In genomic region chr10:79826131-79826495, GRCh38 we compare ENCODE assay signal across 8 cellular contexts. TPM values are rescaled to one million over a fixed set of nuclear protein-coding genes. Genes with fewer than 3 reads are reported as not detected.
DNase-seq lines count a peak whose midpoint lies in the region; FAIRE-seq and TF ChIP-seq lines count a peak whose summit lies in the region.
"Not testable (repeated sequence)": the region's sequence is repeated elsewhere in the genome, so short reads cannot be mapped to it uniquely, and the experiment has no call there.

No MANE protein-coding gene starts in this region.

- WGBS in H1 (ENCODE audit: extremely low coverage in 1 of 2, insufficient coverage in 1 of 2, insufficient read length in 1 of 2, insufficient replicate concordance in 2 of 2, low coverage in 1 of 2, low lambda C conversion rate in 2 of 2, missing lambda C conversion rate in 1 of 2), 2 experiments = no CpG with 5 or more reads among the region's 44 CpGs

- not testable (repeated sequence) for H3K27me3 Mint-ChIP-seq in HFFc6 (ENCODE audit: insufficient read depth); activated naive CD4-positive, alpha-beta T cell treated with anti-CD3 and anti-CD28 coated beads for 36 hours (ENCODE audit: low read depth); immature natural killer cell (ENCODE audit: low read depth in 3 of 3); nephron (ENCODE audit: low read depth)

- H3K56ac ChIP-seq in H1 (replicated peaks; ENCODE audit: insufficient read length, low read depth, low read length) = not testable (repeated sequence)

- H2BK15ac ChIP-seq in H1 (ENCODE audit: low read length) = not testable (repeated sequence)

- H3K23me2 ChIP-seq in H1 (ENCODE audit: low read depth, low read length) = not testable (repeated sequence)

- peak overlapping the region; percentile 86 for H3K27ac ChIP-seq in RWPE1
- H3K27ac ChIP-seq in H1 (ENCODE audit: low read depth, low read length) = not testable (repeated sequence)

- H3K4me3 Mint-ChIP-seq in HFFc6 (peak overlapping the region; percentile 45), immature natural killer cell (peak overlapping the region; percentile 82 to 89 (median 86)), nephron (peak overlapping the region; percentile 85 to 90 (median 89))
- peak overlapping the region; percentile 77 for H3K4me3 Mint-ChIP-seq in activated naive CD4-positive, alpha-beta T cell treated with anti-CD3 and anti-CD28 coated beads for 36 hours

- not testable (repeated sequence) for H3K9me3 ChIP-seq in BE2C; H1 (ENCODE audit: insufficient read depth in 2 of 2, low read depth in 1 of 2, low read length in 1 of 2)

- not testable (repeated sequence) for H2BK5ac ChIP-seq in H1 (ENCODE audit: low read depth, low read length)

- H4K8ac ChIP-seq in H1 (ENCODE audit: extremely low read depth, insufficient read depth, low read length) = not testable (repeated sequence)

- H3K4me3 ChIP-seq in BE2C (ENCODE audit: low read depth, low read length) = peak overlapping the region; percentile 49
- H3K4me3 ChIP-seq in H1 (ENCODE audit: extremely low read depth in 1 of 4, insufficient read depth in 2 of 4, low read depth in 3 of 4, low read length in 4 of 4) = peak overlapping the region in 2 of 4 experiments; percentile 61 to 77; a peak in 5 of 8 replicates

- H2BK120ac ChIP-seq in H1 (replicated peaks; ENCODE audit: low read depth, low read length) = not testable (repeated sequence)

- not testable (repeated sequence) for H3K9me3 Mint-ChIP-seq in HFFc6; activated naive CD4-positive, alpha-beta T cell treated with anti-CD3 and anti-CD28 coated beads for 36 hours; immature natural killer cell; nephron

- not testable (repeated sequence) for TF ChIP-seq CTCF in BE2C (IDR thresholded peaks at IDR 0.05; ENCODE audit: low read depth, low read length); HFFc6 (IDR thresholded peaks at IDR 0.05); RWPE1 (conservative IDR thresholded peaks at IDR 0.05; ENCODE audit: low read depth); H1 (IDR thresholded peaks at IDR 0.05; ENCODE audit: control extremely low read depth in 1 of 3, insufficient read depth in 1 of 3, low read depth in 1 of 3, low read length in 3 of 3); nephron (IDR thresholded peaks at IDR 0.05; ENCODE audit: unreplicated experiment in 3 of 3)

- not testable (repeated sequence) for H4K5ac ChIP-seq in H1 (ENCODE audit: insufficient read length, low read depth, low read length)

- CTCF ChIA-PET in RWPE1 (lab: Yijun Ruan, JAX); activated naive CD4-positive, alpha-beta T cell treated with anti-CD3 and anti-CD28 coated beads for 36 hours (lab: Charles Lee); H1 (lab: Charles Lee; ENCODE audit: partially characterized antibody): not testable (repeated sequence)

- H4K20me1 ChIP-seq in H1 (replicated peaks in 1 of 2; ENCODE audit: control insufficient read depth in 1 of 2, insufficient read depth in 2 of 2, low read length in 2 of 2) = not testable (repeated sequence)

- H3K79me2 ChIP-seq in H1 (ENCODE audit: control insufficient read depth in 1 of 2, insufficient read depth in 2 of 2, low read length in 2 of 2) = not testable (repeated sequence)

- not testable (repeated sequence) for H3K27me3 ChIP-seq in BE2C; H1 (replicated peaks in 1 of 4; ENCODE audit: control insufficient read depth in 3 of 4, extremely low read depth in 1 of 4, insufficient read depth in 3 of 4, low read length in 3 of 4)

- FAIRE-seq in H1 (lab: Jason Lieb, UNC) = not testable (repeated sequence)

- H3K9ac ChIP-seq in H1 (replicated peaks in 1 of 4; ENCODE audit: extremely low read depth in 1 of 4, low read depth in 3 of 4, low read length in 3 of 4) = peak overlapping the region in 1 of 4 experiments; percentile 34; a peak in 1 of 7 replicates

- H3K4me1 ChIP-seq in BE2C; H1 (replicated peaks in 1 of 4; ENCODE audit: control insufficient read depth in 3 of 4, insufficient read depth in 4 of 4, low read length in 3 of 4): not testable (repeated sequence)

- not testable (repeated sequence) for H2BK20ac ChIP-seq in H1 (ENCODE audit: low read length)

- H3K27ac Mint-ChIP-seq in HFFc6 = not testable (repeated sequence)
- peak overlapping the region; percentile 87 for H3K27ac Mint-ChIP-seq in activated naive CD4-positive, alpha-beta T cell treated with anti-CD3 and anti-CD28 coated beads for 36 hours
- H3K27ac Mint-ChIP-seq in immature natural killer cell (peak overlapping the region in 5 of 6 donors; percentile 77 to 91 (median 86)), nephron (peak overlapping the region; percentile 72 to 93 (median 90))

- H4K91ac ChIP-seq in H1 (replicated peaks; ENCODE audit: insufficient read length, low read length) = not testable (repeated sequence)

- not testable (repeated sequence) for TF ChIP-seq EP300 in H1 (IDR thresholded peaks at IDR 0.05; ENCODE audit: borderline replicate concordance in 1 of 2, low read depth in 2 of 2, low read length in 2 of 2)

- H3K4me1 Mint-ChIP-seq in HFFc6 (ENCODE audit: low read depth) (peaks cover 22% of the 10 kb centered on the region), immature natural killer cell (peaks cover 24 to 44% of the 10 kb centered on the region in 2 donors), nephron (peaks cover 11% of the 10 kb centered on the region)
- H3K4me1 Mint-ChIP-seq in activated naive CD4-positive, alpha-beta T cell treated with anti-CD3 and anti-CD28 coated beads for 36 hours (ENCODE audit: low read depth) = peaks cover 25% of the 10 kb centered on the region

- H3K18ac ChIP-seq in H1 (ENCODE audit: extremely low read depth, low read length) = not testable (repeated sequence)

- intact Hi-C loops in activated naive CD4-positive, alpha-beta T cell treated with anti-CD3 and anti-CD28 coated beads for 36 hours (cut with micrococcal nuclease) = loop anchor here (5.0 to 10.0 kb wide), 2 partner anchors 251 to 581 kb away; partner anchors contain the start of gene TMEM254

- not testable (repeated sequence) for H3K79me1 ChIP-seq in H1 (ENCODE audit: low read depth, low read length)

- TF ChIP-seq POLR2A in H1 (IDR thresholded peaks at IDR 0.05; ENCODE audit: control extremely low read depth in 1 of 2, low read depth in 2 of 2, low read length in 2 of 2) = not testable (repeated sequence)

- H3K14ac ChIP-seq in H1 (ENCODE audit: insufficient read length) = not testable (repeated sequence)

- POLR2A ChIA-PET in RWPE1 (lab: Yijun Ruan, JAX; ENCODE audit: low non-redundant PET); H1 (lab: Charles Lee; ENCODE audit: partially characterized antibody): not testable (repeated sequence)

- H2AK5ac ChIP-seq in H1 (ENCODE audit: low read depth, low read length) = not testable (repeated sequence)

- not testable (repeated sequence) for DNase-seq in BE2C; HFFc6; RWPE1 (ENCODE audit: low spot score); activated naive CD4-positive, alpha-beta T cell treated with anti-CD3 and anti-CD28 coated beads for 36 hours; immature natural killer cell
- DNase-seq in H1 (ENCODE audit: low read depth in 1 of 2, low spot score in 2 of 2) = peak in 1 of 2 experiments; percentile 63
- peak; percentile 2 for DNase-seq in stimulated activated CD8-positive, alpha-beta memory T cell treated with anti-CD3 and anti-CD28 coated beads, Interleukin-4, amount 100 ng/mL, for 24 hours (ENCODE audit: low read depth)

- H3K36me3 ChIP-seq in BE2C; H1 (ENCODE audit: control insufficient read depth in 2 of 4, insufficient read depth in 4 of 4, low read length in 3 of 4): not testable (repeated sequence)

- not testable (repeated sequence) for H3K4ac ChIP-seq in H1 (replicated peaks; ENCODE audit: insufficient read length, low read depth, low read length)

- not testable (repeated sequence) for TF ChIP-seq RAD21 in H1 (IDR thresholded peaks at IDR 0.05 in 1 of 2, conservative IDR thresholded peaks at IDR 0.05 in 1 of 2; ENCODE audit: low read depth in 2 of 2, low read length in 2 of 2)

- not testable (repeated sequence) for H3K23ac ChIP-seq in H1 (ENCODE audit: insufficient read length)

- not testable (repeated sequence) for H3K36me3 Mint-ChIP-seq in HFFc6 (ENCODE audit: low read depth); activated naive CD4-positive, alpha-beta T cell treated with anti-CD3 and anti-CD28 coated beads for 36 hours (ENCODE audit: low read depth); immature natural killer cell; nephron (ENCODE audit: low read depth)

- H3K4me2 ChIP-seq in H1 (ENCODE audit: insufficient read depth in 1 of 2, low read depth in 2 of 2, low read length in 2 of 2) = not testable (repeated sequence)

- H2AFZ ChIP-seq in H1 (ENCODE audit: low read length) = not testable (repeated sequence)

- H2BK12ac ChIP-seq in H1 (ENCODE audit: low read depth, low read length) = not testable (repeated sequence)

TF ChIP-seq in H1, 55 proteins besides CTCF, POLR2A, EP300 and RAD21:
- peak; percentile 19; the same call in 1 of the 2 replicates for TF ChIP-seq PHF8 (conservative IDR thresholded peaks at IDR 0.05; ENCODE audit: low read depth, low read length)

RNA-seq across cellular contexts. Expression of gene NUTM2E, which starts 0.4 kb away (rescaled TPM):
- polyA plus RNA-seq in BE2C (2012; ENCODE audit: insufficient read depth, insufficient read length, low read depth) = 0.74 TPM
- total RNA-seq in HFFc6 (2021; fragmentation: NEBNext Ultra II Directional; extraction: Animal tissue kit (Norgen Biotek cat#: 25700)) = not detected
- total RNA-seq in activated naive CD4-positive, alpha-beta T cell treated with anti-CD3 and anti-CD28 coated beads for 36 hours = under 1 TPM in 1 of 2 experiments, not detected in 1; 0.07 TPM
- 0.21 and 0.28 TPM in 2 replicates for total RNA-seq in H1 (2021; fragmentation: NEBNext Ultra II Directional; extraction: Animal tissue kit (Norgen Biotek cat#: 25700))
- polyA plus RNA-seq in H1 (2011; rRNA removed) = 0.02 TPM in 1 of 2 replicates, not detected in the other
- not detected for polyA plus RNA-seq in H1 (2011; cell fraction: cytosol; rRNA removed)
- polyA plus RNA-seq in H1 (2011; cell fraction: nucleus; rRNA removed) = 0.19 TPM
- 0.18 TPM in 1 of 4 replicates, not detected in the others for polyA plus RNA-seq in H1 (2012, experiment 1 of 2)
- polyA plus RNA-seq in H1 (2012, experiment 2 of 2) = not detected
- polyA plus RNA-seq in H1 (2013, experiment 1 of 2) = 0.02 TPM
- polyA plus RNA-seq in H1 (2013, experiment 2 of 2) = not detected
- 0.16 TPM in 1 of 2 replicates, not detected in the other for polyA minus RNA-seq in H1 (2011; rRNA and poly(A)+ RNA removed)
- not detected for polyA minus RNA-seq in H1 (2011; cell fraction: cytosol; rRNA and poly(A)+ RNA removed)
- polyA minus RNA-seq in H1 (2011; cell fraction: nucleus; rRNA and poly(A)+ RNA removed) = not detected
- not detected for polyA plus RNA-seq in immature natural killer cell
